ENCODE assay signal across 17 cellular contexts in the genomic region with DNA sequence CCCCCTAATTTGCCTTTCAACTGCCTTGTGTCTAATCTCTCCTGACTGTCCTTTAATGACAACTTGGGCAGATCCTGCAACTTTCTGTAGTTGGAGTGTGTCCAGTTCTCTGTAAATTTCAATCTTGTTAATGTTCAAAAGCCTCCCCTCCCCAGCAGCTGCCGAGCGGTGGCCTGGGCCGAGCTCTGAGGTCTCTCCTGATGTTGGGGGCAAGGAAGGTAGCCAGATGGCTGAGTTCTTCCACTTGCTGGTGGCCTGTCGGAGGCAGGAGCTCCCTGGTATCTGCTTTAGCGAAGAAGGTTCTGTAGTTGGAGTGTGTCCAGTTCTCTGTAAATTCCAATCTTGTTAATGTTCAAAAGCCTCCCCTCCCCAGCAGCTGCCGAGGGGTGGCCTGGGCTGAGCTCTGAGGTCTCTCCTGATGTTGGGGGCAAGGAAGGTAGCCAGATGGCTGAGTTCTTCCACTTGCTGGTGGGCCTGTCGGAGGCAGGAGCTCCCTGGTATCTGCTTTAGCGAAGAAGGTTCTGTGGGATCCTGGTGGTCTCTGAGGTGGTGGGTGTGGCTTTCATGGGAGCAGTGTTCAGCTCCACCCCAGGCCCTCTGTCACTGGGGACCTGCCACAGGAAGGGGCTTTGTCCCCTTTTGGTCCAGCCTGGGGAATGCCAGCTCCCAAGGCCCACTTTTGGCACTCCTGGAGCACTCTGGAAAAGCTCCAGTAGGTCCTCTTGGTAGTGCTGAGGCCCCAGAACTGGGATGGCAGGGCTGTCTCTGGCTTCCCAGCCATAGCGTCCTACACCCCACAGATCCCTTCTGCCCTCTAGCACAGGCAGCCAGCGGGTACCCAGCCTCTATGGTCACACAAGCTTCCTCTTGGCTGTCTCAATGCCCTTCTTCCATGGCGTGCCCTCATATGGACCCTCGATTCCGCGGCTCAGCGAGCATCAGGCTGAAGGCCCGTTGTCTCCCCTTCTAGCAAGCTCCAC.
DNase-seq lines count a peak whose midpoint lies in the region; ATAC-seq, FAIRE-seq and TF ChIP-seq lines count a peak whose summit lies in the region.
"Had no signal": no experiment of that assay in that cellular context is flagged by ENCODE, and none has a peak within 500 bp of the region (broad histone marks: within the 10 kb centered on the region; RNA-seq: fewer than 3 reads in every experiment).

No MANE protein-coding gene starts in this region.

- no peaks in the 10 kb centered on the region for H3K9me3 ChIP-seq in breast epithelium
- H3K9me3 ChIP-seq: colonic mucosa, heart left ventricle, suprapubic skin had no signal

- H3K4me1 Mint-ChIP-seq in glutamatergic neuron (ENCODE audit: low read depth, unreplicated experiment): no peaks in the 10 kb centered on the region

- no peak overlapping the region for H3K27ac Mint-ChIP-seq in glutamatergic neuron (ENCODE audit: unreplicated experiment)
- H3K27ac Mint-ChIP-seq: T-helper 1 cell treated with Interleukin-12 subunit alpha and Interleukin-12 subunit beta and Interleukin-4 antibody, amounts not matched to agents 30 μg/mL and 1 μg/mL, for 36 hours had no signal

- H3K27me3 Mint-ChIP-seq in glutamatergic neuron (ENCODE audit: unreplicated experiment): peaks cover 7% of the 10 kb centered on the region

- peaks cover 8% of the 10 kb centered on the region for H3K36me3 Mint-ChIP-seq in glutamatergic neuron (ENCODE audit: unreplicated experiment)

- H3K27me3 ChIP-seq in breast epithelium: no peaks in the 10 kb centered on the region
- H3K27me3 ChIP-seq: colonic mucosa, heart left ventricle, suprapubic skin had no signal

- H3K4me1 ChIP-seq in breast epithelium: peaks cover 0 to 8% of the 10 kb centered on the region in 2 donors
- H3K4me1 ChIP-seq: colonic mucosa, suprapubic skin had no signal

- FAIRE-seq in urothelium cell line (lab: Jason Lieb, UNC): peak; percentile 52
- FAIRE-seq: GM19239 had no signal

- intact Hi-C loops in breast epithelium (cut with DNase I; ENCODE audit: low total_unique reads): loop anchor here (1.0 to 10.0 kb wide), 2 partner anchors 36 to 1018 kb away; no protein-coding TSS in a partner anchor

- TF ChIP-seq POLR2A in breast epithelium (IDR thresholded peaks at IDR 0.05): no peak

- H3K27ac ChIP-seq in breast epithelium: peak overlapping the region; percentile 60 to 82
- H3K27ac ChIP-seq: colonic mucosa, suprapubic skin had no signal

- ATAC-seq in HG02571 (IDR thresholded peaks at IDR 0.05; ENCODE audit: unreplicated experiment) (no peak), HG03442 (IDR thresholded peaks at IDR 0.05; ENCODE audit: unreplicated experiment) (no peak)

- peak overlapping the region; percentile 11 for H3K4me3 Mint-ChIP-seq in glutamatergic neuron (ENCODE audit: unreplicated experiment)
- H3K4me3 Mint-ChIP-seq: T-helper 1 cell treated with Interleukin-12 subunit alpha and Interleukin-12 subunit beta and Interleukin-4 antibody, amounts not matched to agents 30 μg/mL and 1 μg/mL, for 36 hours had no signal

- H3K9me3 Mint-ChIP-seq in glutamatergic neuron (ENCODE audit: unreplicated experiment): peaks cover 9% of the 10 kb centered on the region

- TF ChIP-seq CTCF in breast epithelium (IDR thresholded peaks at IDR 0.05) (no peak), glutamatergic neuron (IDR thresholded peaks at IDR 0.05; ENCODE audit: partially characterized antibody, unreplicated experiment) (no peak)

- H3K36me3 ChIP-seq in breast epithelium: no peaks in the 10 kb centered on the region
- H3K36me3 ChIP-seq: colonic mucosa, heart left ventricle, suprapubic skin had no signal

- H3K4me3 ChIP-seq in breast epithelium: no peak overlapping the region
- H3K4me3 ChIP-seq: colonic mucosa, heart left ventricle, suprapubic skin had no signal

- DNase-seq in M059J (ENCODE audit: low read depth) (peak; percentile 58), breast epithelium (ENCODE audit: low spot score in 2 of 2) (no peak), glutamatergic neuron (no peak), urothelium cell line (ENCODE audit: low spot score) (peak; percentile 41), NCI-H2171 (lab: John Stamatoyannopoulos, UW) (no peak)
- DNase-seq: activated CD4-positive, alpha-beta T cell treated with anti-CD3 and anti-CD28 coated beads, Interleukin-2, amount 50 U/mL, for 4 hours; activated gamma-delta T cell treated with Interleukin-2 at 50 U/mL for 16 hours; colonic mucosa; H7; heart left ventricle; mesendoderm; NCI-H1930 had no signal

Comparison
In these comparisons a context has a peak if more than half of its experiments do, and no peak if none do; other contexts are left out.
1. DNase-seq: peak in M059J (single experiment) and urothelium cell line (single experiment); none in breast epithelium (0 of 2), glutamatergic neuron (single experiment) and NCI-H2171 (single experiment).